Comparison of ENCODE assay signal across 19 cellular contexts in the genomic region with DNA sequence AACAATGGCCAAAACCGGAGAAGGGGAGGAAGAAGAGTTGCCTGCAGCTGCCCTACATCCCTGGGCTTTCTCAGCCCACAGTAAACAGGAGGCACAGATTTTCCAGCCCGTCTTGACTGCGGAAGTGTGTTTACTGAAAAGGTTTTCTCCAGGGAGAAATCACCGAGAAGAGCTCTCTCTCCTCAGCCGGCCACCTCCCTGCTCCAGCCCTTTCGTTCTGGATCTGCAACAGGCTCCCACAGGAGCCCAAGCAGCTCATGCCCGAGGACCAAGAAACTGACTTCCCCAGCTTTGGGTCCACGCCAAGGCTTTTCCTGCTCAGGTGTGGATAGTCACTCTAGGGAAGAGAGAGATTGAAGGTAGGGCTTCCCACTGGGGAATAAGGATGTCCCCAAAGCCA.
DNase-seq lines count a peak whose midpoint lies in the region; ATAC-seq lines count a peak whose summit lies in the region.
"Had no signal": no experiment of that assay in that cellular context is flagged by ENCODE, and none has a peak within 500 bp of the region (broad histone marks: within the 10 kb centered on the region; RNA-seq: fewer than 3 reads in every experiment).

No MANE protein-coding gene starts in this region.

- no peak overlapping the region for H3K9ac ChIP-seq in BLaER1 treated with 17β-estradiol and CSF1 and Interleukin-3, amounts not matched to agents 10 nM and 100 nM
- H3K9ac ChIP-seq: GM23248, SK-N-SH had no signal

- H3K9me3 ChIP-seq in BLaER1 treated with 17β-estradiol and CSF1 and Interleukin-3, amounts not matched to agents 10 nM and 100 nM (replicated peaks in 1 of 11), result no peaks in the 10 kb centered on the region
- H3K9me3 ChIP-seq: SK-N-SH had no signal

- no peaks in the 10 kb centered on the region for H3K9me3 Mint-ChIP-seq in activated CD4-positive, alpha-beta T cell treated with anti-CD3 and anti-CD28 coated beads for 36 hours (ENCODE audit: low read depth)
- H3K9me3 Mint-ChIP-seq in activated CD4-positive, alpha-beta memory T cell treated with anti-CD3 and anti-CD28 coated beads, Interleukin-2, amount 10 ng/mL, durations not matched to agents 7 days and 5 days, result no peaks in the 10 kb centered on the region
- H3K9me3 Mint-ChIP-seq in effector memory CD8-positive, alpha-beta T cell, result no peaks in the 10 kb centered on the region
- H3K9me3 Mint-ChIP-seq: activated B cell treated with CpG ODN at 0.5 μM for 24 hours, HFFc6 had no signal

- POLR2A ChIA-PET in activated CD4-positive, alpha-beta T cell treated with anti-CD3 and anti-CD28 coated beads for 36 hours (lab: Charles Lee), result interaction anchor here (0.5 kb wide), 1 partner anchor 25 kb away, joined by 3 read pairs; no protein-coding TSS in a partner anchor
- POLR2A ChIA-PET in activated CD4-positive, alpha-beta memory T cell treated with anti-CD3 and anti-CD28 coated beads, Interleukin-2, amount 10 ng/mL, durations not matched to agents 7 days and 5 days (lab: Charles Lee), result interaction anchor here (0.9 to 1.8 kb wide), 7 partner anchors 12 to 50 kb away, joined by 3 to 6 read pairs (median 4); no protein-coding TSS in a partner anchor

- ATAC-seq in activated CD4-positive, alpha-beta T cell treated with anti-CD3 and anti-CD28 coated beads for 36 hours, result no peak
- ATAC-seq in effector memory CD8-positive, alpha-beta T cell (replicated peaks), result no peak
- ATAC-seq: left colon had no signal

- H3K4me1 ChIP-seq in BLaER1 treated with 17β-estradiol and CSF1 and Interleukin-3, amounts not matched to agents 10 nM and 100 nM, result peaks cover 0 to 50% (median 25%) of the 10 kb centered on the region in 10 experiments; a peak in 18 of 20 replicates

- peak overlapping the region; percentile 1 to 71 (median 61); a peak in 19 of 22 replicates for H3K4me2 ChIP-seq in BLaER1 treated with 17β-estradiol and CSF1 and Interleukin-3, amounts not matched to agents 10 nM and 100 nM
- H3K4me2 ChIP-seq: SK-N-SH had no signal

- H3K27me3 ChIP-seq in BLaER1 treated with 17β-estradiol and CSF1 and Interleukin-3, amounts not matched to agents 10 nM and 100 nM, result no peaks in the 10 kb centered on the region

- peaks cover 54% of the 10 kb centered on the region for H3K36me3 Mint-ChIP-seq in activated CD4-positive, alpha-beta T cell treated with anti-CD3 and anti-CD28 coated beads for 36 hours (ENCODE audit: low read depth)
- peaks cover 52% of the 10 kb centered on the region for H3K36me3 Mint-ChIP-seq in activated CD4-positive, alpha-beta memory T cell treated with anti-CD3 and anti-CD28 coated beads, Interleukin-2, amount 10 ng/mL, durations not matched to agents 7 days and 5 days (ENCODE audit: low read depth)
- peaks cover 71% of the 10 kb centered on the region for H3K36me3 Mint-ChIP-seq in effector memory CD8-positive, alpha-beta T cell (ENCODE audit: insufficient read depth)

- peaks cover 0 to 94% (median 15%) of the 10 kb centered on the region in 11 experiments; a peak in 13 of 22 replicates for H4K20me1 ChIP-seq in BLaER1 treated with 17β-estradiol and CSF1 and Interleukin-3, amounts not matched to agents 10 nM and 100 nM

- H3K4me3 ChIP-seq in BLaER1 treated with 17β-estradiol and CSF1 and Interleukin-3, amounts not matched to agents 10 nM and 100 nM, result no peak overlapping the region
- H3K4me3 ChIP-seq: GM23248 had no signal

- H3K27ac ChIP-seq in BLaER1 treated with 17β-estradiol and CSF1 and Interleukin-3, amounts not matched to agents 10 nM and 100 nM, result no peak overlapping the region
- H3K27ac ChIP-seq: GM23248 had no signal

- CTCF ChIA-PET in activated CD4-positive, alpha-beta T cell treated with anti-CD3 and anti-CD28 coated beads for 36 hours (lab: Charles Lee), result interaction anchor here (0.6 to 1.7 kb wide), 9 partner anchors 8 to 110 kb away, joined by 3 to 4 read pairs (median 3); no protein-coding TSS in a partner anchor
- CTCF ChIA-PET in activated CD4-positive, alpha-beta memory T cell treated with anti-CD3 and anti-CD28 coated beads, Interleukin-2, amount 10 ng/mL, durations not matched to agents 7 days and 5 days (lab: Charles Lee), result interaction anchor here (0.5 to 1.4 kb wide), 4 partner anchors 7 to 27 kb away, joined by 3 read pairs; no protein-coding TSS in a partner anchor

- peak overlapping the region; percentile 34 for H3K4me3 Mint-ChIP-seq in activated CD4-positive, alpha-beta T cell treated with anti-CD3 and anti-CD28 coated beads for 36 hours
- no peak overlapping the region for H3K4me3 Mint-ChIP-seq in activated CD4-positive, alpha-beta memory T cell treated with anti-CD3 and anti-CD28 coated beads, Interleukin-2, amount 10 ng/mL, durations not matched to agents 7 days and 5 days
- H3K4me3 Mint-ChIP-seq in effector memory CD8-positive, alpha-beta T cell, result peak overlapping the region; percentile 79 to 82
- H3K4me3 Mint-ChIP-seq: activated B cell treated with CpG ODN at 0.5 μM for 24 hours, HFFc6 had no signal

- H3K27ac Mint-ChIP-seq in activated CD4-positive, alpha-beta T cell treated with anti-CD3 and anti-CD28 coated beads for 36 hours, result peak overlapping the region; percentile 99
- peak overlapping the region; percentile 76 for H3K27ac Mint-ChIP-seq in activated CD4-positive, alpha-beta memory T cell treated with anti-CD3 and anti-CD28 coated beads, Interleukin-2, amount 10 ng/mL, durations not matched to agents 7 days and 5 days
- peak overlapping the region; percentile 93 to 99 for H3K27ac Mint-ChIP-seq in effector memory CD8-positive, alpha-beta T cell
- H3K27ac Mint-ChIP-seq: activated B cell treated with CpG ODN at 0.5 μM for 24 hours, HFFc6 had no signal

- H3K36me3 ChIP-seq in BLaER1 treated with 17β-estradiol and CSF1 and Interleukin-3, amounts not matched to agents 10 nM and 100 nM, result peaks cover 0 to 7% (median 0%) of the 10 kb centered on the region in 11 experiments; a peak in 1 of 22 replicates

- DNase-seq in activated CD4-positive, alpha-beta T cell treated with anti-CD3 and anti-CD28 coated beads for 36 hours, result no peak
- no peak for DNase-seq in activated CD4-positive, alpha-beta T cell treated with anti-CD3 and anti-CD28 coated beads, Interleukin-2, amount 50 U/mL, for 1 hour
- no peak for DNase-seq in activated CD4-positive, alpha-beta memory T cell treated with anti-CD3 and anti-CD28 coated beads, Interleukin-2, amount 10 ng/mL, durations not matched to agents 7 days and 5 days
- no peak for DNase-seq in effector memory CD8-positive, alpha-beta T cell
- DNase-seq in activated CD4-positive, CD25-positive, alpha-beta regulatory T cell (lab: John Stamatoyannopoulos, UW), result no peak
- DNase-seq in glomerular visceral epithelial cell (ENCODE audit: extremely low spot score), result no peak
- no peak for DNase-seq in GF-D8 (lab: John Stamatoyannopoulos, UW)
- DNase-seq: activated B cell treated with CpG ODN at 0.5 μM for 24 hours, AML-193, DMS79 treated with DMSO at 0.1 percent for 48 hours, GM23248, HFFc6, left colon, NCI-H1092 treated with DMSO at 0.1 percent for 48 hours, NCI-H2029, NCI-H82, nucleus accumbens, SK-N-SH had no signal

- H3K27me3 Mint-ChIP-seq in activated CD4-positive, alpha-beta T cell treated with anti-CD3 and anti-CD28 coated beads for 36 hours, result no peaks in the 10 kb centered on the region
- H3K27me3 Mint-ChIP-seq in activated CD4-positive, alpha-beta memory T cell treated with anti-CD3 and anti-CD28 coated beads, Interleukin-2, amount 10 ng/mL, durations not matched to agents 7 days and 5 days, result no peaks in the 10 kb centered on the region
- H3K27me3 Mint-ChIP-seq in effector memory CD8-positive, alpha-beta T cell, result no peaks in the 10 kb centered on the region
- H3K27me3 Mint-ChIP-seq: activated B cell treated with CpG ODN at 0.5 μM for 24 hours had no signal

- H3K4me1 Mint-ChIP-seq in activated CD4-positive, alpha-beta T cell treated with anti-CD3 and anti-CD28 coated beads for 36 hours, result peaks cover 100% of the 10 kb centered on the region
- peaks cover 99% of the 10 kb centered on the region for H3K4me1 Mint-ChIP-seq in activated CD4-positive, alpha-beta memory T cell treated with anti-CD3 and anti-CD28 coated beads, Interleukin-2, amount 10 ng/mL, durations not matched to agents 7 days and 5 days
- H3K4me1 Mint-ChIP-seq in effector memory CD8-positive, alpha-beta T cell (ENCODE audit: low read depth in 2 of 2), result peaks cover 94 to 97% of the 10 kb centered on the region in 2 donors
- H3K4me1 Mint-ChIP-seq: activated B cell treated with CpG ODN at 0.5 μM for 24 hours had no signal

- intact Hi-C loops in activated CD4-positive, alpha-beta T cell treated with anti-CD3 and anti-CD28 coated beads for 36 hours (cut with DNase I, micrococcal nuclease), result no loop called here
